Comparison of ENCODE assay signal across 8 cellular contexts in genomic region chr10:96585726-96586418, GRCh38. TPM values are rescaled to one million over a fixed set of nuclear protein-coding genes. Genes with fewer than 3 reads are reported as not detected.
DNase-seq lines count a peak whose midpoint lies in the region; ATAC-seq, FAIRE-seq and TF ChIP-seq lines count a peak whose summit lies in the region.

No MANE protein-coding gene starts in this region.

- H3K27me3 ChIP-seq in Caco-2 (replicated peaks; ENCODE audit: control insufficient read depth, insufficient read depth, low read length), result no peaks in the 10 kb centered on the region
- H3K27me3 ChIP-seq in HCT116 (ENCODE audit: insufficient read depth, low read length), result no peaks in the 10 kb centered on the region

- H3K27me3 Mint-ChIP-seq in Caco-2 (ENCODE audit: insufficient read depth, unreplicated experiment) (no peaks in the 10 kb centered on the region), naive B cell (no peaks in the 10 kb centered on the region)
- H3K27me3 Mint-ChIP-seq in effector memory CD8-positive, alpha-beta T cell, result no peaks in the 10 kb centered on the region

- CTCF ChIA-PET in Caco-2 (lab: Charles Lee), result interaction anchor here (1.4 kb wide), 1 partner anchor 72 kb away, joined by 3 read pairs; the partner anchor contains the start of gene TLL2
- CTCF ChIA-PET in HCT116 (lab: Charles Lee), result interaction anchor here (1.0 kb wide), 1 partner anchor 191 kb away, joined by 3 read pairs; no protein-coding TSS in a partner anchor

- TF ChIP-seq POLR2A in HCT116 (IDR thresholded peaks at IDR 0.05; ENCODE audit: borderline replicate concordance, extremely low read depth, insufficient read depth, insufficient read length) (no peak), GM12891 (IDR thresholded peaks at IDR 0.05; ENCODE audit: low read depth, low read length) (no peak)

- H3K27ac Mint-ChIP-seq in Caco-2 (ENCODE audit: unreplicated experiment) (peak overlapping the region; percentile 95), naive B cell (peak overlapping the region in 5 of 6 donors; percentile 95 to 98 (median 95))
- peak overlapping the region in 1 of 2 donors; percentile 98 for H3K27ac Mint-ChIP-seq in effector memory CD8-positive, alpha-beta T cell

- RAD21 ChIA-PET in HCT116 (lab: Charles Lee; ENCODE audit: low non-redundant PET in 1 of 2, low total read pairs in 2 of 2, uncharacterized antibody in 2 of 2, unreplicated experiment in 2 of 2), result no interaction called here

- H3K9me3 ChIP-seq in Caco-2 (no peaks in the 10 kb centered on the region), HCT116 (ENCODE audit: control insufficient read depth in 1 of 2, insufficient read depth in 1 of 2, low read depth in 1 of 2, low read length in 2 of 2) (no peaks in the 10 kb centered on the region)

- no peak for FAIRE-seq in GM12891 (lab: Jason Lieb, UNC)

- H3K4me3 Mint-ChIP-seq in Caco-2 (ENCODE audit: unreplicated experiment) (no peak overlapping the region), naive B cell (peak overlapping the region in 7 of 8 donors; percentile 80 to 96 (median 92))
- H3K4me3 Mint-ChIP-seq in effector memory CD8-positive, alpha-beta T cell, result no peak overlapping the region

- H3K9me3 Mint-ChIP-seq in Caco-2 (ENCODE audit: unreplicated experiment) (no peaks in the 10 kb centered on the region), naive B cell (no peaks in the 10 kb centered on the region)
- H3K9me3 Mint-ChIP-seq in effector memory CD8-positive, alpha-beta T cell, result no peaks in the 10 kb centered on the region

- ATAC-seq in HCT116 (peak; percentile 39), SK-N-SH treated with all-trans-retinoic acid at 6 μM for 48 hours (peak; percentile 52), naive B cell (ENCODE audit: low read depth in 2 of 2) (peak; percentile 5 to 6)
- ATAC-seq in effector memory CD8-positive, alpha-beta T cell (replicated peaks), result peak; percentile 27

- H2AFZ ChIP-seq in HCT116 (ENCODE audit: low read depth, low read length, poor library complexity, severe bottlenecking), result no peak overlapping the region

- H4K20me1 ChIP-seq in HCT116 (ENCODE audit: insufficient read depth), result peaks cover 18% of the 10 kb centered on the region; the same call in 1 of the 2 replicates

- H3K4me1 Mint-ChIP-seq in Caco-2 (ENCODE audit: low read depth, unreplicated experiment) (peaks cover 6% of the 10 kb centered on the region), naive B cell (peaks cover 24 to 50% (median 46%) of the 10 kb centered on the region in 3 donors)
- H3K4me1 Mint-ChIP-seq in effector memory CD8-positive, alpha-beta T cell (ENCODE audit: low read depth in 2 of 2), result peaks cover 21 to 36% of the 10 kb centered on the region in 2 donors

- no peak for TF ChIP-seq RAD21 in HCT116 (IDR thresholded peaks at IDR 0.05; ENCODE audit: low read depth)

- H3K4me3 ChIP-seq in Caco-2 (ENCODE audit: low read depth, low read length) (peak overlapping the region; percentile 95), HCT116 (replicated peaks in 1 of 2; ENCODE audit: low read depth in 1 of 2, low read length in 2 of 2) (peak overlapping the region; percentile 80 to 84)

- H3K36me3 ChIP-seq in Caco-2 (ENCODE audit: control insufficient read depth, insufficient read depth, low read length) (no peaks in the 10 kb centered on the region), HCT116 (ENCODE audit: control insufficient read depth in 1 of 2, insufficient read depth in 2 of 2, low read length in 2 of 2) (no peaks in the 10 kb centered on the region)

- peaks cover 59% of the 10 kb centered on the region for H3K79me2 ChIP-seq in HCT116 (ENCODE audit: insufficient read depth, low read length)

- intact Hi-C loops in Caco-2 (cut with micrococcal nuclease; ENCODE audit: unreplicated experiment) (loop anchor here (2.0 kb wide), 1 partner anchor 47 kb away; no protein-coding TSS in a partner anchor), HCT116 (cut with micrococcal nuclease) (no loop called here)

- H3K36me3 Mint-ChIP-seq in Caco-2 (ENCODE audit: insufficient read depth, unreplicated experiment), result peaks cover 18% of the 10 kb centered on the region
- H3K36me3 Mint-ChIP-seq in effector memory CD8-positive, alpha-beta T cell (ENCODE audit: insufficient read depth), result peaks cover 19% of the 10 kb centered on the region
- H3K36me3 Mint-ChIP-seq in naive B cell, result no peaks in the 10 kb centered on the region

- TF ChIP-seq CTCF in Caco-2 (IDR thresholded peaks at IDR 0.05; ENCODE audit: insufficient read depth in 1 of 2, low read depth in 1 of 2, low read length in 1 of 2, severe bottlenecking in 1 of 2, unreplicated experiment in 1 of 2) (no peak), HCT116 (IDR thresholded peaks at IDR 0.05 in 2 of 3, conservative IDR thresholded peaks at IDR 0.05 in 1 of 3; ENCODE audit: borderline replicate concordance in 1 of 3, insufficient read depth in 1 of 3, low read depth in 2 of 3, low read length in 2 of 3) (no peak)

- BruUV-seq in Caco-2 (replicated peaks; lab: Mats Ljungman, UMichigan) (no TSS peak), HCT116 (replicated peaks; lab: Mats Ljungman, UMichigan) (no TSS peak)

- H3K4me1 ChIP-seq in Caco-2 (peaks cover 49% of the 10 kb centered on the region), HCT116 (ENCODE audit: control insufficient read depth in 1 of 2, insufficient read depth in 2 of 2, low read length in 2 of 2) (peaks cover 14 to 33% of the 10 kb centered on the region in 2 experiments)

- DNase-seq in Caco-2 (no peak), HCT116 (ENCODE audit: low read depth, low spot score) (no peak), naive B cell (peak; percentile 3), GM12891 (ENCODE audit: insufficient read length, low spot score) (no peak), SKM-1 treated with dmso at 0.1 percent for 144 hours (lab: John Stamatoyannopoulos, UW; ENCODE audit: unreplicated experiment) (no peak), NCI-H1092 (lab: John Stamatoyannopoulos, UW) (no peak)
- peak; percentile 12 to 44 (median 14) for DNase-seq in effector memory CD8-positive, alpha-beta T cell

- peak overlapping the region; percentile 95 for H3K27ac ChIP-seq in HCT116 (ENCODE audit: low read depth, low read length)

- peak overlapping the region; percentile 93 for H3K4me2 ChIP-seq in HCT116 (ENCODE audit: low read length)

- H3K9me2 ChIP-seq in HCT116 (ENCODE audit: insufficient read depth), result no peaks in the 10 kb centered on the region

- H3K9ac ChIP-seq in HCT116 (ENCODE audit: low read length), result peak overlapping the region; percentile 91

- POLR2A ChIA-PET in Caco-2 (lab: Charles Lee), result no interaction called here
- POLR2A ChIA-PET in HCT116 (lab: Charles Lee), result no interaction called here

TF ChIP-seq in HCT116, 20 proteins besides CTCF, POLR2A, EP300 and RAD21:
- TF ChIP-seq MAX (IDR thresholded peaks at IDR 0.05) (0 out of 2 replicates have a peak, but pooled peaks have one; percentile 25), EGR1 (IDR thresholded peaks at IDR 0.05; ENCODE audit: low read depth) (no peak)
TF ChIP-seq in HCT116: peak in this region for 1.

TF ChIP-seq in SK-N-SH treated with all-trans-retinoic acid at 6 μM for 48 hours, 23 proteins besides CTCF, POLR2A, EP300 and RAD21 (continues in another document):
- TF ChIP-seq POU6F1 (CRISPR knock-in tag; IDR thresholded peaks at IDR 0.05; ENCODE audit: borderline replicate concordance, low read depth) (no peak), ARNTL (CRISPR knock-in tag; IDR thresholded peaks at IDR 0.05; ENCODE audit: borderline replicate concordance, low read depth) (no peak), ZNF70 (CRISPR knock-in tag; IDR thresholded peaks at IDR 0.05) (no peak), ZFP3 (CRISPR knock-in tag; IDR thresholded peaks at IDR 0.05) (no peak), ZC3H10 (CRISPR knock-in tag; IDR thresholded peaks at IDR 0.05) (no peak), BACH2 (CRISPR knock-in tag; IDR thresholded peaks at IDR 0.05; ENCODE audit: borderline replicate concordance) (no peak), GLIS3 (CRISPR knock-in tag; IDR thresholded peaks at IDR 0.05) (no peak), OSR1 (CRISPR knock-in tag; IDR thresholded peaks at IDR 0.05) (no peak)

TF ChIP-seq in GM12891, 5 proteins besides CTCF, POLR2A, EP300 and RAD21:
- no peak for TF ChIP-seq TAF1 (IDR thresholded peaks at IDR 0.05; ENCODE audit: low read depth, low read length)
- TF ChIP-seq POU2F2 (IDR thresholded peaks at IDR 0.05; ENCODE audit: low read depth, low read length), result no peak
- no peak for TF ChIP-seq POLR2AphosphoS5 (IDR thresholded peaks at IDR 0.05; ENCODE audit: low read depth, low read length)

RNA-seq across cellular contexts. Expression of gene TM9SF3, which starts 0.9 kb away (rescaled TPM):
- total RNA-seq in Caco-2 (2022) (176 and 184 TPM in 2 replicates), HCT116 (2021; ENCODE audit: unreplicated experiment) (79.3 TPM)
- polyA plus RNA-seq in HCT116 (2012), result 16.6 and 17.7 TPM in 2 replicates
- polyA plus RNA-seq in naive B cell (ENCODE audit: low read depth in 6 of 6), result 10 to 100 TPM; 36.7 to 68.0 (median 45.8) TPM
- polyA plus RNA-seq in GM12891 (2012; ENCODE audit: low read depth, missing spikeins), result 22.8 TPM

Comparison
In these comparisons a context has a peak if more than half of its experiments do, and no peak if none do; other contexts are left out.
1. DNase-seq: peak in effector memory CD8-positive, alpha-beta T cell (3 of 3) and naive B cell (single experiment); none in Caco-2 (0 of 2), HCT116 (single experiment), GM12891 (single experiment), SKM-1 treated with dmso at 0.1 percent for 144 hours (single experiment) and NCI-H1092 (single experiment).
2. H3K4me3 Mint-ChIP-seq: peak in naive B cell (7 of 8); none in Caco-2 (single experiment) and effector memory CD8-positive, alpha-beta T cell (0 of 2).
3. Peak in every context shown above with its lines, with median percentiles within 50 percentile points of each other: ATAC-seq.